Comparison of ENCODE assay signal across 1 cellular context in the genomic region with DNA sequence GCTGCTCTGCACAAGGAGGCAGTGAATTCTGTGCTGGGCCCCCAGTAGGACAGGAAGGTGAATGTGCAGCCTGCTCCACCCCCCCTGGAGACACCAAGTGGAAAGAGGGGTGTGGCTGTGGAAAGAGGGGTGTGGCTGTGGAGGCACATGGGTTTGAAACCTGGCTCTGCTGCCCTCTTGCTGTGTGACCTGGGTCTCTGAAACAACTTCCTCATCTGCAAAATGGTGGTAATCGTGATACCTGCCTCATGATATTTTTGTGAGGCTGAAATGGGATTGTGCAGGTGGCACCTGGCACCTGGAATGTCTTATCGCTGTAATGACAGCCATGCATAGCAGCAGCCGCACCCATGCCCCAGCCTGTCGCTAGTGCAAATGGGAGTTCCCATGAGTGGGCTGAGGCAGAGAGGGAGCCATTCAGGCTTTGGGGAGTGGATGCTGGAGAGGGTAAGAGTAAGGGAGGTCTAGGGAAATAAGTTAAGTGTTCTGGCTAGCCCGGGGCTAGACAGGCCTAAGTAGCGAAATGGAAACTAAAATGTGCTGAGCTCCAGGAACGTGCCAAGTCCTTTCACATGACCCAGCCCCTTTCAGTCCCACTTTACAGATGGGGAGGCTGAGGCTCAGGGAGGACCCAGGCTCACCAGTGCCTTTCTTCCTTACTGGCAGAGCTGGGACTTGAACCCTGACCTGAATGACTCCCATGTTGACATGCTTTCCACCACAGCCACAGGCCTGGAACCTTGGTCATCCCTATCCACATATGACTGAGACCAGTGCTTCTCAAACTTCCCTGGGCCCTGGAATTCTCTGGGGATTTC.
TF ChIP-seq lines count a peak whose summit lies in the region.

No MANE protein-coding gene starts in this region.

TF ChIP-seq in K562, 482 proteins besides CTCF, POLR2A, EP300 and RAD21 (continued from another document and continues in another):
- TF ChIP-seq MYC (IDR thresholded peaks at IDR 0.05; ENCODE audit: low read depth, low read length) (peak; percentile 90), MYC (CRISPR knock-in tag; IDR thresholded peaks at IDR 0.05; ENCODE audit: borderline replicate concordance, low read depth) (peak; percentile 16; the same call in 1 of the 2 replicates), EHMT2 (IDR thresholded peaks at IDR 0.05) (0 out of 2 replicates have a peak, but pooled peaks have one; percentile 14), U2AF2 (optimal IDR thresholded peaks at IDR 0.05; ENCODE audit: low read depth, low read length) (no peak), SETDB1 (IDR thresholded peaks at IDR 0.05; ENCODE audit: low read length) (no peak), MCM2 (IDR thresholded peaks at IDR 0.05; ENCODE audit: low read depth) (no peak), ZNF133 (CRISPR knock-in tag; IDR thresholded peaks at IDR 0.05) (no peak), SRSF7 (optimal IDR thresholded peaks at IDR 0.05; ENCODE audit: low read depth, low read length) (no peak), CHCHD3 (CRISPR knock-in tag; IDR thresholded peaks at IDR 0.05) (no peak), ZNF384 (IDR thresholded peaks at IDR 0.05; ENCODE audit: low read depth, low read length) (no peak), FOXA1 (IDR thresholded peaks at IDR 0.05; ENCODE audit: borderline replicate concordance) (no peak), FIP1L1 (IDR thresholded peaks at IDR 0.05; ENCODE audit: low read depth, low read length, poor library complexity, severe bottlenecking) (no peak), SMAD4 (CRISPR knock-in tag; conservative IDR thresholded peaks at IDR 0.05) (no peak), ZNF282 (CRISPR knock-in tag; IDR thresholded peaks at IDR 0.05) (no peak), TCF3 (CRISPR knock-in tag; IDR thresholded peaks at IDR 0.05) (no peak), ETS1 (conservative IDR thresholded peaks at IDR 0.05; ENCODE audit: control insufficient read depth, low read depth, low read length) (no peak), ZNF165 (CRISPR knock-in tag; IDR thresholded peaks at IDR 0.05; ENCODE audit: borderline replicate concordance) (no peak), SRSF3 (IDR thresholded peaks at IDR 0.05; ENCODE audit: insufficient read depth, low read length) (no peak), NONO (IDR thresholded peaks at IDR 0.05; ENCODE audit: low read depth in 2 of 2, low read length in 1 of 2) (0 out of 4 replicates have a peak, but pooled peaks of 1 of the 2 experiments have one; percentile 39), AFF1 (IDR thresholded peaks at IDR 0.05; ENCODE audit: low read depth in 1 of 2, partially characterized antibody in 2 of 2) (no peak), POLR2G (IDR thresholded peaks at IDR 0.05; ENCODE audit: low read depth, low read length) (no peak), HSF4 (CRISPR knock-in tag; IDR thresholded peaks at IDR 0.05; ENCODE audit: borderline replicate concordance) (no peak), SOX6 (IDR thresholded peaks at IDR 0.05) (peak; percentile 22; the same call in 1 of the 2 replicates), DACH1 (IDR thresholded peaks at IDR 0.05; ENCODE audit: partially characterized antibody) (peak; percentile 4), FOXP4 (CRISPR knock-in tag; IDR thresholded peaks at IDR 0.05; ENCODE audit: borderline replicate concordance) (no peak), TRIM24 (IDR thresholded peaks at IDR 0.05) (no peak), PCBP2 (IDR thresholded peaks at IDR 0.05; ENCODE audit: low read depth, low read length, poor library complexity, severe bottlenecking) (no peak), PHB2 (IDR thresholded peaks at IDR 0.05; ENCODE audit: low read depth) (no peak), KDM2B (CRISPR knock-in tag; IDR thresholded peaks at IDR 0.05) (no peak), GABPA (tag; conservative IDR thresholded peaks at IDR 0.05; ENCODE audit: low read depth) (no peak), POLR3A (IDR thresholded peaks at IDR 0.05; ENCODE audit: borderline replicate concordance, extremely low read depth, insufficient read depth, insufficient read length) (no peak), ZNF224 (CRISPR knock-in tag; IDR thresholded peaks at IDR 0.05) (no peak), ATF1 (CRISPR knock-in tag; IDR thresholded peaks at IDR 0.05) (no peak), ATF1 (tag; IDR thresholded peaks at IDR 0.05) (no peak), ZNF12 (CRISPR knock-in tag; IDR thresholded peaks at IDR 0.05) (no peak), XRCC3 (IDR thresholded peaks at IDR 0.05) (no peak), NCOA1 (IDR thresholded peaks at IDR 0.05; ENCODE audit: low read depth) (no peak), RCOR1 (IDR thresholded peaks at IDR 0.05; ENCODE audit: borderline replicate concordance in 1 of 2, low read depth in 2 of 2, low read length in 2 of 2) (peak in 1 of 2 experiments; percentile 48; a peak in 2 of 4 replicates)
- TF ChIP-seq, protein P1, sequence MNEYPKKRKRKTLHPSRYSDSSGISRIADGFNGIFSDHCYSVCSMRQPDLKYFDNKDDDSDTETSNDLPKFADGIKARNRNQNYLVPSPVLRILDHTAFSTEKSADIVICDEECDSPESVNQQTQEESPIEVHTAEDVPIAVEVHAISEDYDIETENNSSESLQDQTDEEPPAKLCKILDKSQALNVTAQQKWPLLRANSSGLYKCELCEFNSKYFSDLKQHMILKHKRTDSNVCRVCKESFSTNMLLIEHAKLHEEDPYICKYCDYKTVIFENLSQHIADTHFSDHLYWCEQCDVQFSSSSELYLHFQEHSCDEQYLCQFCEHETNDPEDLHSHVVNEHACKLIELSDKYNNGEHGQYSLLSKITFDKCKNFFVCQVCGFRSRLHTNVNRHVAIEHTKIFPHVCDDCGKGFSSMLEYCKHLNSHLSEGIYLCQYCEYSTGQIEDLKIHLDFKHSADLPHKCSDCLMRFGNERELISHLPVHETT (CRISPR knock-in tag; conservative IDR thresholded peaks at IDR 0.05 in 1 of 2, IDR thresholded peaks at IDR 0.05 in 1 of 2), result peak in 1 of 2 experiments; percentile 37; a peak in 1 of 4 replicates
- TF ChIP-seq, protein P2, sequence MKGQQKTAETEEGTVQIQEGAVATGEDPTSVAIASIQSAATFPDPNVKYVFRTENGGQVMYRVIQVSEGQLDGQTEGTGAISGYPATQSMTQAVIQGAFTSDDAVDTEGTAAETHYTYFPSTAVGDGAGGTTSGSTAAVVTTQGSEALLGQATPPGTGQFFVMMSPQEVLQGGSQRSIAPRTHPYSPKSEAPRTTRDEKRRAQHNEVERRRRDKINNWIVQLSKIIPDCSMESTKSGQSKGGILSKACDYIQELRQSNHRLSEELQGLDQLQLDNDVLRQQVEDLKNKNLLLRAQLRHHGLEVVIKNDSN (CRISPR knock-in tag; IDR thresholded peaks at IDR 0.05), result peak; percentile 36; the same call in 1 of the 2 replicates
- TF ChIP-seq, protein P3, sequence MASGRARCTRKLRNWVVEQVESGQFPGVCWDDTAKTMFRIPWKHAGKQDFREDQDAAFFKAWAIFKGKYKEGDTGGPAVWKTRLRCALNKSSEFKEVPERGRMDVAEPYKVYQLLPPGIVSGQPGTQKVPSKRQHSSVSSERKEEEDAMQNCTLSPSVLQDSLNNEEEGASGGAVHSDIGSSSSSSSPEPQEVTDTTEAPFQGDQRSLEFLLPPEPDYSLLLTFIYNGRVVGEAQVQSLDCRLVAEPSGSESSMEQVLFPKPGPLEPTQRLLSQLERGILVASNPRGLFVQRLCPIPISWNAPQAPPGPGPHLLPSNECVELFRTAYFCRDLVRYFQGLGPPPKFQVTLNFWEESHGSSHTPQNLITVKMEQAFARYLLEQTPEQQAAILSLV (tag; IDR thresholded peaks at IDR 0.05), result no peak
